Comparison of ENCODE assay signal across 8 cellular contexts in genomic region chr1:6419803-6420593, GRCh38. TPM values are rescaled to one million over a fixed set of nuclear protein-coding genes. Genes with fewer than 3 reads are reported as not detected.
DNase-seq lines count a peak whose midpoint lies in the region; ATAC-seq and TF ChIP-seq lines count a peak whose summit lies in the region.

A gene with protein sequence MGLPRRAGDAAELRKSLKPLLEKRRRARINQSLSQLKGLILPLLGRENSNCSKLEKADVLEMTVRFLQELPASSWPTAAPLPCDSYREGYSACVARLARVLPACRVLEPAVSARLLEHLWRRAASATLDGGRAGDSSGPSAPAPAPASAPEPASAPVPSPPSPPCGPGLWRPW (minus strand): TSS chr1:6419919. CDS start chr1:6419820, 99 bp downstream.

- peaks cover 98% of the 10 kb centered on the region for H3K27me3 Mint-ChIP-seq in stimulated activated naive CD8-positive, alpha-beta T cell treated with anti-CD3 and anti-CD28 coated beads, Interleukin-15, amount 100 ng/mL, for 72 hours
- peaks cover 48% of the 10 kb centered on the region for H3K27me3 Mint-ChIP-seq in chondrocyte (ENCODE audit: low read depth)

- no peak for DNase-seq in stimulated activated naive CD8-positive, alpha-beta T cell treated with anti-CD3 and anti-CD28 coated beads, Interleukin-15, amount 100 ng/mL, for 72 hours
- no peak for DNase-seq in stimulated activated naive CD8-positive, alpha-beta T cell treated with anti-CD3 and anti-CD28 coated beads, Interleukin-15, Interleukin-2, amounts not matched to agents 100 U/mL and 50 U/mL, for 24 hours
- DNase-seq in chondrocyte (ENCODE audit: low spot score) (peak; percentile 77), lower lobe of right lung (no peak), UCSD-AML1 (lab: John Stamatoyannopoulos, UW; ENCODE audit: unreplicated experiment) (no peak), hypothalamus (lab: John Stamatoyannopoulos, UW) (no peak), omental fat pad (ENCODE audit: low spot score) (no peak)

- peak within 1 kb of the TSS; percentile 50 for H3K4me3 ChIP-seq in lower lobe of right lung

- no peak within 1 kb of the TSS for H3K27ac ChIP-seq in lower lobe of right lung

- peaks cover 48% of the 10 kb centered on the region for H3K4me1 ChIP-seq in lower lobe of right lung

- H3K4me1 Mint-ChIP-seq in stimulated activated naive CD8-positive, alpha-beta T cell treated with anti-CD3 and anti-CD28 coated beads, Interleukin-15, amount 100 ng/mL, for 72 hours, result peaks cover 40% of the 10 kb centered on the region
- H3K4me1 Mint-ChIP-seq in chondrocyte (ENCODE audit: low read depth), result peaks cover 26% of the 10 kb centered on the region

- H3K9me3 ChIP-seq in lower lobe of right lung, result no peaks in the 10 kb centered on the region

- peaks cover 98% of the 10 kb centered on the region for H3K27me3 ChIP-seq in lower lobe of right lung (ENCODE audit: low read depth)

- no peaks in the 10 kb centered on the region for H3K36me3 ChIP-seq in lower lobe of right lung

- no peaks in the 10 kb centered on the region for H3K9me3 Mint-ChIP-seq in stimulated activated naive CD8-positive, alpha-beta T cell treated with anti-CD3 and anti-CD28 coated beads, Interleukin-15, amount 100 ng/mL, for 72 hours
- no peaks in the 10 kb centered on the region for H3K9me3 Mint-ChIP-seq in chondrocyte (ENCODE audit: low read depth)

- ATAC-seq in stimulated activated naive CD8-positive, alpha-beta T cell treated with anti-CD3 and anti-CD28 coated beads, Interleukin-15, amount 100 ng/mL, for 72 hours, result peak; percentile 8
- ATAC-seq in stimulated activated naive CD8-positive, alpha-beta T cell treated with anti-CD3 and anti-CD28 coated beads, Interleukin-15, Interleukin-2, amounts not matched to agents 100 U/mL and 50 U/mL, for 24 hours, result no peak
- ATAC-seq in lower lobe of right lung (peak; percentile 62 to 75), GM19455 (IDR thresholded peaks at IDR 0.05; ENCODE audit: unreplicated experiment) (no peak), omental fat pad (ENCODE audit: low FRiP score) (no peak)

- no peaks in the 10 kb centered on the region for H3K36me3 Mint-ChIP-seq in chondrocyte (ENCODE audit: low read depth)

- TF ChIP-seq CTCF in chondrocyte (IDR thresholded peaks at IDR 0.05) (no peak), lower lobe of right lung (IDR thresholded peaks at IDR 0.05) (no peak), omental fat pad (IDR thresholded peaks at IDR 0.05) (no peak)

- intact Hi-C loops in lower lobe of right lung (cut with DNase I), result no loop called here

- H3K4me3 Mint-ChIP-seq in stimulated activated naive CD8-positive, alpha-beta T cell treated with anti-CD3 and anti-CD28 coated beads, Interleukin-15, amount 100 ng/mL, for 72 hours, result peak within 1 kb of the TSS; percentile 37 to 70
- no peak within 1 kb of the TSS for H3K4me3 Mint-ChIP-seq in chondrocyte (ENCODE audit: unreplicated experiment)

- no peak within 1 kb of the TSS for H3K27ac Mint-ChIP-seq in stimulated activated naive CD8-positive, alpha-beta T cell treated with anti-CD3 and anti-CD28 coated beads, Interleukin-15, amount 100 ng/mL, for 72 hours
- H3K27ac Mint-ChIP-seq in chondrocyte (ENCODE audit: unreplicated experiment), result no peak within 1 kb of the TSS

RNA-seq across cellular contexts. Expression of the gene that starts here (rescaled TPM):
- total RNA-seq in chondrocyte (0.15 to 0.36 TPM in 2 of 3 replicates, not detected in the other), lower lobe of right lung (6.4 TPM), omental fat pad (under 1 TPM in 1 of 4 donors, not detected in 3; 0.12 TPM)

Comparison
In these comparisons a context has a peak if more than half of its experiments do, and no peak if none do; other contexts are left out.
1. ATAC-seq: peak in stimulated activated naive CD8-positive, alpha-beta T cell treated with anti-CD3 and anti-CD28 coated beads, Interleukin-15, amount 100 ng/mL, for 72 hours (single experiment) and lower lobe of right lung (2 of 2); none in stimulated activated naive CD8-positive, alpha-beta T cell treated with anti-CD3 and anti-CD28 coated beads, Interleukin-15, Interleukin-2, amounts not matched to agents 100 U/mL and 50 U/mL, for 24 hours (single experiment), GM19455 (single experiment) and omental fat pad (single experiment).
2. Peak in DNase-seq in chondrocyte; RNA of the gene not detected or under 1 TPM.